Comparison of ENCODE assay signal across 39 cellular contexts in genomic region chr1:234345237-234345636, GRCh38. TPM values are rescaled to one million over a fixed set of nuclear protein-coding genes. Genes with fewer than 3 reads are reported as not detected.
"Had no signal": no experiment of that assay in that cellular context is flagged by ENCODE, and none has a peak within 500 bp of the region (broad histone marks: within the 10 kb centered on the region; RNA-seq: fewer than 3 reads in every experiment).

No MANE protein-coding gene starts in this region.

- H3K36me3 ChIP-seq: adrenal gland, ascending aorta, brain microvascular endothelial cell, breast epithelium, cardiac muscle cell had no signal

- H3K27me3 Mint-ChIP-seq: activated naive CD4-positive, alpha-beta T cell treated with anti-CD3 and anti-CD28 coated beads, Interleukin-2, amount 50 U/mL, for 24 hours had no signal

- H3K27me3 ChIP-seq: adrenal gland, ascending aorta, body of pancreas, brain microvascular endothelial cell, breast epithelium, cardiac muscle cell had no signal

- DNase-seq: activated effector memory CD4-positive, alpha-beta T cell treated with anti-CD3 and anti-CD28 coated beads, Interleukin-2, amount 50 U/mL, for 16 hours; activated effector memory CD4-positive, alpha-beta T cell treated with Interleukin-2 at 50 U/mL for 16 hours; activated gamma-delta T cell; activated gamma-delta T cell treated with Interleukin-2 at 50 U/mL for 16 hours; activated naive CD4-positive, alpha-beta T cell; activated naive CD4-positive, alpha-beta T cell treated with anti-CD3 and anti-CD28 coated beads for 36 hours; activated naive CD4-positive, alpha-beta T cell treated with anti-CD3 and anti-CD28 coated beads, Interleukin-2, amount 10 ng/mL, durations not matched to agents 7 days and 5 days; activated naive CD4-positive, alpha-beta T cell treated with anti-CD3 and anti-CD28 coated beads, Interleukin-2, amount 50 U/mL, for 16 hours; activated naive CD4-positive, alpha-beta T cell treated with Interleukin-2 at 50 U/mL for 16 hours; activated naive CD8-positive, alpha-beta T cell treated with anti-CD3 and anti-CD28 coated beads for 36 hours; activated naive CD8-positive, alpha-beta T cell treated with anti-CD3 and anti-CD28 coated beads, Interleukin-2, amount 10 ng/mL, durations not matched to agents 7 days and 5 days; activated naive CD8-positive, alpha-beta T cell treated with anti-CD3 and anti-CD28 coated beads, Interleukin-2, amount 50 U/mL, for 24 hours; activated T-cell treated with anti-CD3 and anti-CD28 coated beads, Interleukin-2, amount 50 U/mL, for 24 hours; activated T-cell treated with anti-CD3 and anti-CD28 coated beads, Interleukin-2, amount 50 U/mL, for 4 hours; activated T-cell treated with anti-CD3 and anti-CD28 coated beads, Interleukin-2, amount 50 U/mL, for 48 hours; activated T-cell treated with anti-CD3 and anti-CD28 coated beads, Interleukin-2, amount 50 U/mL, for 72 hours; adrenal gland; amniotic stem cell; amygdala; anterior cingulate cortex; aorta; body of pancreas; brain microvascular endothelial cell; caudate nucleus; central memory CD4-positive, alpha-beta T cell; cerebellar nuclear complex had no signal

- H3K9me3 Mint-ChIP-seq: activated naive CD4-positive, alpha-beta T cell treated with anti-CD3 and anti-CD28 coated beads for 36 hours; activated naive CD4-positive, alpha-beta T cell treated with anti-CD3 and anti-CD28 coated beads, Interleukin-2, amount 10 ng/mL, durations not matched to agents 7 days and 5 days; activated naive CD8-positive, alpha-beta T cell treated with anti-CD3 and anti-CD28 coated beads, Interleukin-2, amount 50 U/mL, for 24 hours; activated T-cell treated with anti-CD3 and anti-CD28 coated beads, Interleukin-2, amount 50 U/mL, for 24 hours; activated T-helper 17 cell treated with anti-CD3 and anti-CD28 coated beads, Interleukin-2, amount 50 U/mL, for 72 hours had no signal

- H3K4me1 Mint-ChIP-seq: activated naive CD4-positive, alpha-beta T cell treated with anti-CD3 and anti-CD28 coated beads, Interleukin-2, amount 10 ng/mL, durations not matched to agents 7 days and 5 days; activated naive CD4-positive, alpha-beta T cell treated with anti-CD3 and anti-CD28 coated beads, Interleukin-2, amount 50 U/mL, for 24 hours; activated naive CD8-positive, alpha-beta T cell treated with anti-CD3 and anti-CD28 coated beads for 36 hours; activated naive CD8-positive, alpha-beta T cell treated with anti-CD3 and anti-CD28 coated beads, Interleukin-2, amount 50 U/mL, for 24 hours; activated T-helper 17 cell treated with anti-CD3 and anti-CD28 coated beads, Interleukin-2, amount 50 U/mL, for 72 hours; brain; central memory CD8-positive, alpha-beta T cell had no signal

- H3K27ac Mint-ChIP-seq: activated naive CD4-positive, alpha-beta T cell treated with anti-CD3 and anti-CD28 coated beads for 36 hours; activated naive CD4-positive, alpha-beta T cell treated with anti-CD3 and anti-CD28 coated beads, Interleukin-2, amount 10 ng/mL, durations not matched to agents 7 days and 5 days; activated naive CD4-positive, alpha-beta T cell treated with anti-CD3 and anti-CD28 coated beads, Interleukin-2, amount 50 U/mL, for 24 hours; activated naive CD4-positive, alpha-beta T cell treated with anti-CD3 and anti-CD28 coated beads, Interleukin-2, amount 50 U/mL, for 72 hours; activated naive CD8-positive, alpha-beta T cell; activated naive CD8-positive, alpha-beta T cell treated with anti-CD3 and anti-CD28 coated beads for 36 hours; activated naive CD8-positive, alpha-beta T cell treated with anti-CD3 and anti-CD28 coated beads, Interleukin-2, amount 10 ng/mL, durations not matched to agents 7 days and 5 days; activated naive CD8-positive, alpha-beta T cell treated with anti-CD3 and anti-CD28 coated beads, Interleukin-2, amount 50 U/mL, for 24 hours; activated T-cell treated with anti-CD3 and anti-CD28 coated beads, Interleukin-2, amount 50 U/mL, for 24 hours; activated T-cell treated with anti-CD3 and anti-CD28 coated beads, Interleukin-2, amount 50 U/mL, for 72 hours; activated T-helper 1 cell treated with anti-CD3 and anti-CD28 coated beads, Interleukin-12 subunit alpha, Interleukin-12 subunit beta, Interleukin-2, Interleukin-4 antibody, amounts not matched to agents 30 ng/mL and 10 ng/mL and 1 ng/mL, durations not matched to agents 14 hours and 24 hours and 36 hours; activated T-helper 17 cell treated with anti-CD3 and anti-CD28 coated beads, Interleukin-2, amount 50 U/mL, for 72 hours; activated T-helper 2 cell treated with anti-CD3 and anti-CD28 coated beads, Interferon-gamma antibody, Interleukin-2, Interleukin-4, amounts not matched to agents 10 μg/mL and 5 μg/mL and 100 μg/mL, durations not matched to agents 14 hours and 24 hours and 36 hours; brain had no signal

- H3K36me3 Mint-ChIP-seq: activated naive CD4-positive, alpha-beta T cell treated with anti-CD3 and anti-CD28 coated beads, Interleukin-2, amount 10 ng/mL, durations not matched to agents 7 days and 5 days; activated naive CD4-positive, alpha-beta T cell treated with anti-CD3 and anti-CD28 coated beads, Interleukin-2, amount 50 U/mL, for 24 hours; activated naive CD4-positive, alpha-beta T cell treated with anti-CD3 and anti-CD28 coated beads, Interleukin-2, amount 50 U/mL, for 72 hours; activated naive CD8-positive, alpha-beta T cell treated with anti-CD3 and anti-CD28 coated beads for 36 hours; brain had no signal

- ATAC-seq: activated naive CD4-positive, alpha-beta T cell treated with anti-CD3 and anti-CD28 coated beads, Interleukin-2, amount 50 U/mL, for 72 hours; activated naive CD8-positive, alpha-beta T cell treated with anti-CD3 and anti-CD28 coated beads, Interleukin-2, amount 50 U/mL, for 24 hours; activated T-cell treated with anti-CD3 and anti-CD28 coated beads, Interleukin-2, amount 50 U/mL, for 4 hours; activated T-cell treated with anti-CD3 and anti-CD28 coated beads, Interleukin-2, amount 50 U/mL, for 72 hours; activated T-helper 17 cell treated with anti-CD3 and anti-CD28 coated beads, Interleukin-2, amount 50 U/mL, for 72 hours; body of pancreas had no signal

- H3K4me1 ChIP-seq: adrenal gland, ascending aorta, body of pancreas, breast epithelium had no signal

- H3K27ac ChIP-seq: adrenal gland, ascending aorta, body of pancreas, brain microvascular endothelial cell, breast epithelium, cardiac muscle cell had no signal

- H3K4me3 ChIP-seq: adrenal gland, ascending aorta, body of pancreas, breast epithelium, cardiac muscle cell had no signal

- H3K4me3 Mint-ChIP-seq: activated naive CD4-positive, alpha-beta T cell treated with anti-CD3 and anti-CD28 coated beads for 36 hours; activated naive CD4-positive, alpha-beta T cell treated with anti-CD3 and anti-CD28 coated beads, Interleukin-2, amount 10 ng/mL, durations not matched to agents 7 days and 5 days; activated naive CD4-positive, alpha-beta T cell treated with anti-CD3 and anti-CD28 coated beads, Interleukin-2, amount 50 U/mL, for 24 hours; activated naive CD8-positive, alpha-beta T cell; activated naive CD8-positive, alpha-beta T cell treated with anti-CD3 and anti-CD28 coated beads for 36 hours; activated naive CD8-positive, alpha-beta T cell treated with anti-CD3 and anti-CD28 coated beads, Interleukin-2, amount 10 ng/mL, durations not matched to agents 7 days and 5 days; activated naive CD8-positive, alpha-beta T cell treated with anti-CD3 and anti-CD28 coated beads, Interleukin-2, amount 50 U/mL, for 24 hours; activated T-cell treated with anti-CD3 and anti-CD28 coated beads, Interleukin-2, amount 50 U/mL, for 24 hours; activated T-cell treated with anti-CD3 and anti-CD28 coated beads, Interleukin-2, amount 50 U/mL, for 4 hours; activated T-cell treated with anti-CD3 and anti-CD28 coated beads, Interleukin-2, amount 50 U/mL, for 72 hours; activated T-helper 1 cell treated with anti-CD3 and anti-CD28 coated beads, Interleukin-12 subunit alpha, Interleukin-12 subunit beta, Interleukin-2, Interleukin-4 antibody, amounts not matched to agents 30 ng/mL and 10 ng/mL and 1 ng/mL, durations not matched to agents 14 hours and 24 hours and 36 hours; activated T-helper 17 cell treated with anti-CD3 and anti-CD28 coated beads, Interleukin-2, amount 50 U/mL, for 72 hours; brain; central memory CD8-positive, alpha-beta T cell had no signal

- FAIRE-seq: astrocyte, bronchial epithelial cell had no signal

- H3K9me3 ChIP-seq: adrenal gland, ascending aorta, body of pancreas, breast epithelium had no signal

RNA-seq across cellular contexts. Expression of gene COA6, which starts 28.0 kb away (rescaled TPM):
- total RNA-seq: ascending aorta had no signal
